In the genomic region with DNA sequence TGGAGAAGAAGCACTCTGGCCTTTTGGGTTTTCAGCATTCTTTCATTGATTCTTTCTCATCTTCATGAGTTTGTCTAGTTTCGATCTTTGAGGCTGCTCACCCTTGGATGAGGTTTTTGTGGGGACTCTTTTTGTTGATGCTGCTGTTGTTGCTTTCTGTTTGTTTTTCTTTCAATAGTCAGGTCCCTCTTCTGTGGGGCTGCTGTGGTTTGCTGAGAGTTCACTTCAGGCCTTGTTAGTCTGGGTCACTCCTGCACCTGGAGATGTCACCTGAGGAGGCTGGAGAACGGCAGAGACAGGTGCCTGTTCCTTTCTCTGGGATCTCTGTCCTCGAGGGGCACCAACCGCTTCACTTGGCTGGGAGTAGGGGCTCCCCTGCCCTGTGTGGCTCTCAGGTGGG, we compare ENCODE assay signal across 28 cellular contexts. TPM values are rescaled to one million over a fixed set of nuclear protein-coding genes. Genes with fewer than 3 reads are reported as not detected.
"Had no signal": no experiment of that assay in that cellular context is flagged by ENCODE, and none has a peak within 500 bp of the region (broad histone marks: within the 10 kb centered on the region; RNA-seq: fewer than 3 reads in every experiment).

No MANE protein-coding gene starts in this region.

- H3K27me3 ChIP-seq: colonic mucosa, esophagus squamous epithelium, gastrocnemius medialis, heart right ventricle had no signal

- H3K27me3 Mint-ChIP-seq: dendritic cell treated with granulocyte-macrophage colony-stimulating factor and Interleukin-4, amounts not matched to agents 40 ng/mL and 50 ng/mL, for 4 days; effector memory CD8-positive, alpha-beta T cell had no signal

- H3K4me3 Mint-ChIP-seq: dendritic cell treated with granulocyte-macrophage colony-stimulating factor and Interleukin-4, amounts not matched to agents 40 ng/mL and 50 ng/mL, for 4 days; effector memory CD8-positive, alpha-beta T cell; endodermal cell; immature natural killer cell; naive thymus-derived CD4-positive, alpha-beta T cell had no signal

- ATAC-seq: effector memory CD8-positive, alpha-beta T cell; esophagus mucosa; gastrocnemius medialis; heart right ventricle; left colon; left lobe of liver; left ventricle myocardium superior; lower lobe of right lung; naive thymus-derived CD4-positive, alpha-beta T cell had no signal

- H3K9me3 ChIP-seq: colonic mucosa, gastrocnemius medialis had no signal

- DNase-seq: colonic mucosa; cortex of kidney; effector CD8-positive, alpha-beta T cell; effector memory CD8-positive, alpha-beta T cell; endodermal cell; erythroblast; esophagus squamous epithelium; foreskin fibroblast; foreskin melanocyte; gastrocnemius medialis; glutamatergic neuron; head of caudate nucleus; heart right ventricle; hippocampal formation; immature natural killer cell; islet precursor cell; kidney; kidney glomerular epithelial cell; left colon; left ventricle myocardium superior; lower lobe of right lung; mesendoderm; midbrain; naive thymus-derived CD4-positive, alpha-beta T cell had no signal

- H3K27ac Mint-ChIP-seq: dendritic cell treated with granulocyte-macrophage colony-stimulating factor and Interleukin-4, amounts not matched to agents 40 ng/mL and 50 ng/mL, for 4 days; effector memory CD8-positive, alpha-beta T cell; endodermal cell; immature natural killer cell; naive thymus-derived CD4-positive, alpha-beta T cell had no signal

- H3K4me1 Mint-ChIP-seq: endodermal cell; immature natural killer cell; naive thymus-derived CD4-positive, alpha-beta T cell had no signal

- H3K27ac ChIP-seq: colonic mucosa, epithelial cell of prostate, esophagus squamous epithelium, gastrocnemius medialis, heart right ventricle, lower lobe of right lung had no signal

- H3K4me1 ChIP-seq: colonic mucosa, esophagus squamous epithelium, gastrocnemius medialis, heart right ventricle, lower lobe of right lung had no signal

- H3K36me3 ChIP-seq: colonic mucosa, esophagus squamous epithelium, gastrocnemius medialis, heart right ventricle, lower lobe of right lung had no signal

- H3K4me3 ChIP-seq: colonic mucosa, esophagus squamous epithelium, gastrocnemius medialis, heart right ventricle, lower lobe of right lung had no signal

RNA-seq across cellular contexts. Expression of a gene that starts 14.0 kb away (rescaled TPM):
- polyA plus RNA-seq: naive thymus-derived CD4-positive, alpha-beta T cell had no signal
